In genomic region chr19:6065685-6066365, GRCh38 we compare ENCODE assay signal across 8 cellular contexts.
A peak's percentile ranks its signal among the peaks of the same experiment; 100 is the strongest.
DNase-seq lines count a peak whose midpoint lies in the region; ATAC-seq and TF ChIP-seq lines count a peak whose summit lies in the region.

No MANE protein-coding gene starts in this region.

- no peak for ATAC-seq in GM19035 (IDR thresholded peaks at IDR 0.05; ENCODE audit: unreplicated experiment)
- ATAC-seq in GM21390 (IDR thresholded peaks at IDR 0.05; ENCODE audit: unreplicated experiment), result no peak
- no peak for ATAC-seq in GM21381 (IDR thresholded peaks at IDR 0.05; ENCODE audit: unreplicated experiment)

- H3K9me3 ChIP-seq in HEK293 (ENCODE audit: control insufficient read depth, insufficient read depth, low read depth, low read length) (no peaks in the 10 kb centered on the region), iPS-20b (ENCODE audit: insufficient read depth, low read depth, low read length) (no peaks in the 10 kb centered on the region)

- CTCF ChIA-PET in HEK293 (lab: Yijun Ruan, JAX), result interaction anchor here (1.0 to 4.3 kb wide), 2 partner anchors 44 to 61 kb away, joined by 4 to 15 read pairs; no protein-coding TSS in a partner anchor

- no peaks in the 10 kb centered on the region for H3K27me3 ChIP-seq in iPS-20b (ENCODE audit: insufficient read depth, low read length)

- peaks cover 5% of the 10 kb centered on the region; the same call in 1 of the 2 replicates for H3K4me1 ChIP-seq in HEK293 (ENCODE audit: control insufficient read depth, insufficient read depth, low read length)
- peaks cover 6% of the 10 kb centered on the region; the same call in 1 of the 2 replicates for H3K4me1 ChIP-seq in iPS-20b (ENCODE audit: insufficient read depth, low read length)

- POLR2A ChIA-PET in HEK293 (lab: Yijun Ruan, JAX), result no interaction called here

- TF ChIP-seq CTCF in HEK293 (tag by site-specific recombination; IDR thresholded peaks at IDR 0.05), result no peak

- H3K27ac ChIP-seq in HEK293 (ENCODE audit: extremely low read depth, low read depth, low read length) (no peak overlapping the region), iPS-20b (ENCODE audit: low read length) (peak overlapping the region; percentile 48)

- H3K36me3 ChIP-seq in HEK293 (ENCODE audit: control insufficient read depth in 2 of 2, insufficient read depth in 1 of 2, low read length in 2 of 2) (no peaks in the 10 kb centered on the region), iPS-20b (ENCODE audit: insufficient read depth, low read depth, low read length) (no peaks in the 10 kb centered on the region)

- H3K9ac ChIP-seq in iPS-20b (ENCODE audit: low read depth, low read length), result peak overlapping the region; percentile 75; the same call in 1 of the 2 replicates

- peak; percentile 33 for DNase-seq in OCI-M2 (lab: John Stamatoyannopoulos, UW; ENCODE audit: unreplicated experiment)
- DNase-seq in activated effector memory CD4-positive, alpha-beta T cell treated with anti-CD3 and anti-CD28 coated beads, Interleukin-2, amount 50 U/mL, for 16 hours, result peak; percentile 83
- peak; percentile 24 to 50 for DNase-seq in stimulated activated CD4-positive, alpha-beta T cell treated with anti-CD3 and anti-CD28 coated beads, Interleukin-1b, Interleukin-23, amount 100 ng/mL, for 4 hours (ENCODE audit: low read depth in 2 of 2)

- H3K4me3 ChIP-seq in HEK293 (ENCODE audit: low read depth, low read length) (no peak overlapping the region), iPS-20b (ENCODE audit: low read length) (no peak overlapping the region)

TF ChIP-seq in HEK293, 187 proteins besides CTCF, POLR2A, EP300 and RAD21 (continues in another document):
- TF ChIP-seq ZNF133 (tag by site-specific recombination; IDR thresholded peaks at IDR 0.05), result no peak
- no peak for TF ChIP-seq ZNF664 (tag by site-specific recombination; IDR thresholded peaks at IDR 0.05)
- TF ChIP-seq ZNF677 (tag by site-specific recombination; IDR thresholded peaks at IDR 0.05), result no peak
- TF ChIP-seq ZNF707 (tag by site-specific recombination; IDR thresholded peaks at IDR 0.05), result no peak
- no peak for TF ChIP-seq PRDM4 (tag by site-specific recombination; IDR thresholded peaks at IDR 0.05)
- TF ChIP-seq ZNF544 (tag by site-specific recombination; IDR thresholded peaks at IDR 0.05), result no peak
- no peak for TF ChIP-seq ZNF2 (tag by site-specific recombination; IDR thresholded peaks at IDR 0.05)
- TF ChIP-seq SCRT2 (tag by site-specific recombination; IDR thresholded peaks at IDR 0.05), result peak; percentile 79
- TF ChIP-seq OSR2 (tag by site-specific recombination; IDR thresholded peaks at IDR 0.05), result no peak
- peak; percentile 37; the same call in 1 of the 2 replicates for TF ChIP-seq ZNF513 (tag by site-specific recombination; IDR thresholded peaks at IDR 0.05)
- peak; percentile 33 for TF ChIP-seq FEZF1 (tag by site-specific recombination; IDR thresholded peaks at IDR 0.05)
- TF ChIP-seq ZNF747 (tag by site-specific recombination; IDR thresholded peaks at IDR 0.05), result no peak
- no peak for TF ChIP-seq ZNF114 (tag by site-specific recombination; IDR thresholded peaks at IDR 0.05)
- TF ChIP-seq ZNF248 (tag by site-specific recombination; IDR thresholded peaks at IDR 0.05), result no peak
- TF ChIP-seq MEIS1 (CRISPR knock-in tag; IDR thresholded peaks at IDR 0.05; ENCODE audit: borderline replicate concordance), result no peak
- TF ChIP-seq ZNF132 (tag by site-specific recombination; IDR thresholded peaks at IDR 0.05; ENCODE audit: borderline replicate concordance), result no peak
- TF ChIP-seq PRDM1 (tag by site-specific recombination; IDR thresholded peaks at IDR 0.05), result no peak
- TF ChIP-seq ZNF24 (tag by site-specific recombination; IDR thresholded peaks at IDR 0.05), result no peak
- 0 out of 2 replicates have a peak, but pooled peaks have one; percentile 19 for TF ChIP-seq ZBTB17 (tag by site-specific recombination; IDR thresholded peaks at IDR 0.05)
- no peak for TF ChIP-seq ZNF354C (tag by site-specific recombination; IDR thresholded peaks at IDR 0.05; ENCODE audit: borderline replicate concordance, low read depth)
- TF ChIP-seq ZNF623 (tag by site-specific recombination; IDR thresholded peaks at IDR 0.05), result no peak
- TF ChIP-seq ZNF146 (tag by site-specific recombination; IDR thresholded peaks at IDR 0.05), result no peak
- TF ChIP-seq ZFP41 (tag by site-specific recombination; IDR thresholded peaks at IDR 0.05; ENCODE audit: borderline replicate concordance), result no peak
- no peak for TF ChIP-seq ZNF138 (tag by site-specific recombination; IDR thresholded peaks at IDR 0.05; ENCODE audit: borderline replicate concordance)
- no peak for TF ChIP-seq REST (tag by site-specific recombination; IDR thresholded peaks at IDR 0.05)
- TF ChIP-seq ZNF792 (tag by site-specific recombination; IDR thresholded peaks at IDR 0.05), result no peak
- no peak for TF ChIP-seq ZNF626 (tag by site-specific recombination; IDR thresholded peaks at IDR 0.05)
- 0 out of 2 replicates have a peak, but pooled peaks have one; percentile 20 for TF ChIP-seq SP7 (tag by site-specific recombination; IDR thresholded peaks at IDR 0.05)
- no peak for TF ChIP-seq ZNF426 (tag by site-specific recombination; IDR thresholded peaks at IDR 0.05)
- TF ChIP-seq ZBTB44 (tag by site-specific recombination; IDR thresholded peaks at IDR 0.05), result peak; percentile 48; the same call in 1 of the 2 replicates

Comparison
In these comparisons a context has a peak if more than half of its experiments do, and no peak if none do; other contexts are left out.
1. DNase-seq: peak in every context shown above with its lines; median percentile 83 in activated effector memory CD4-positive, alpha-beta T cell treated with anti-CD3 and anti-CD28 coated beads, Interleukin-2, amount 50 U/mL, for 16 hours; 37 in stimulated activated CD4-positive, alpha-beta T cell treated with anti-CD3 and anti-CD28 coated beads, Interleukin-1b, Interleukin-23, amount 100 ng/mL, for 4 hours; 33 in OCI-M2.